Comparison of ENCODE assay signal across 1 cellular context in the genomic region with DNA sequence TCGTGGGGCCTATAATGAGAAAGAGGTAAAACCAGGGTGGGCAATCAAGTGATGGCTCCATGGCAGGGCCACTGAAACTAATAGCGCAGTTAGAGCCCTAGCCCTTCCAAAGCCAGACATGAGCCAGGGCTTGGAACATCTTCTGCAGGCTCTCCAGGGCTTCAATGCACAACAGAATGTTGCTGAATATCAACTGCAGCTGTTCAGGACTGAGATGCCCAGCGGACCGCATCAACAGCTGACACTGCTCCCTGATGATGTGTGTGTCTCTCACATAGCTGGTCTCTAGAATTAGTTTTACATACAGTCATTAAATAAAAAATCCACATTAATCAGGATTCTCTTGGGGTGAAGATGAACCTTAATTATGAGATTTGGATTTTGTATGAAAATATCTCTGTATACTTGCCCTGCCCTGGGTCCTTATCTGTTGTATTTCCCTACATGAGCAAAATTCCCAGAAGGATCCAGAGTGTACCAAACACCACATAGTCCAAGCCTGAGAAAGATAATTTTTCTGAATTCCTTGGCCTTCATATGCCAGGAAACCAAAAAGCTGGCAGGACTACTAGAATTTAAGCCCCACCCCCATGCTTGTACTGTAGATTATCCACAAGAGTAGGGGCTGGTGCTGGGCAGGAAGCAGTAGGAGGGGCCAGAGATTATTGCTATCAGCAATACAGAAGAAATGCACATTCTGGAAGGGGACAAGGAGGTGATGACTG.
TF ChIP-seq lines count a peak whose summit lies in the region.

No MANE protein-coding gene starts in this region.

TF ChIP-seq in H1, 55 proteins besides CTCF, POLR2A, EP300 and RAD21:
- TF ChIP-seq EGR1 (IDR thresholded peaks at IDR 0.05; ENCODE audit: borderline replicate concordance, low read depth, low read length): no peak
- no peak for TF ChIP-seq TAF7 (optimal IDR thresholded peaks at IDR 0.05; ENCODE audit: borderline replicate concordance, low read depth, low read length)
- no peak for TF ChIP-seq KDM4A (IDR thresholded peaks at IDR 0.05; ENCODE audit: low read depth, low read length, severe bottlenecking)
- TF ChIP-seq NRF1 (IDR thresholded peaks at IDR 0.05; ENCODE audit: low read depth, low read length): no peak
- TF ChIP-seq POLR2AphosphoS5 (IDR thresholded peaks at IDR 0.05; ENCODE audit: low read depth, low read length): no peak
- TF ChIP-seq FOSL1 (IDR thresholded peaks at IDR 0.05; ENCODE audit: insufficient read depth, low read depth, low read length): no peak
- TF ChIP-seq KDM5A (IDR thresholded peaks at IDR 0.05; ENCODE audit: low read length): no peak
- no peak for TF ChIP-seq TCF12 (IDR thresholded peaks at IDR 0.05; ENCODE audit: low read depth, low read length)
- TF ChIP-seq BACH1 (IDR thresholded peaks at IDR 0.05; ENCODE audit: low read length): no peak
- TF ChIP-seq RFX5 (IDR thresholded peaks at IDR 0.05; ENCODE audit: borderline replicate concordance, low read depth, low read length): no peak
